Comparison of ENCODE assay signal across 11 cellular contexts in genomic region chr7:155233703-155234492, GRCh38.
DNase-seq lines count a peak whose midpoint lies in the region; ATAC-seq, FAIRE-seq and TF ChIP-seq lines count a peak whose summit lies in the region.
"Had no signal": no experiment of that assay in that cellular context is flagged by ENCODE, and none has a peak within 500 bp of the region (broad histone marks: within the 10 kb centered on the region; RNA-seq: fewer than 3 reads in every experiment).

No MANE protein-coding gene starts in this region.

- no peak for TF ChIP-seq EP300 in K562 (IDR thresholded peaks at IDR 0.05; ENCODE audit: low read length)

- TF ChIP-seq RAD21 in K562 (CRISPR knock-in tag; conservative IDR thresholded peaks at IDR 0.05 in 1 of 2, IDR thresholded peaks at IDR 0.05 in 1 of 2) = no peak

- H3K9me1 ChIP-seq in K562 (ENCODE audit: control insufficient read depth, insufficient read depth, low read length) = no peaks in the 10 kb centered on the region

- in situ Hi-C loops in K562 (cut with MboI) = no loop called here

- H4K20me1 ChIP-seq in K562 (replicated peaks; ENCODE audit: control insufficient read depth, insufficient read depth, low read length) = peaks cover 10% of the 10 kb centered on the region

- H3K4me1 ChIP-seq in K562 (replicated peaks in 1 of 2; ENCODE audit: control insufficient read depth in 2 of 2, insufficient read depth in 2 of 2, low read length in 2 of 2) (peaks cover 0 to 9% of the 10 kb centered on the region in 2 experiments; a peak in 1 of 5 replicates), upper lobe of right lung (no peaks in the 10 kb centered on the region), ascending aorta (no peaks in the 10 kb centered on the region)
- H3K4me1 ChIP-seq: heart left ventricle, upper lobe of left lung had no signal

- peak; percentile 68 for FAIRE-seq in K562 (lab: Jason Lieb, UNC)

- no peaks in the 10 kb centered on the region for H3K79me2 ChIP-seq in K562 (ENCODE audit: control insufficient read depth, insufficient read depth, low read length)

- ATAC-seq in K562 (peak; percentile 45), upper lobe of right lung (peak; percentile 24), GM21619 (IDR thresholded peaks at IDR 0.05; ENCODE audit: unreplicated experiment) (no peak)
- ATAC-seq: heart left ventricle had no signal

- H3K27ac ChIP-seq in K562 (ENCODE audit: extremely low read depth, low read depth, low read length) (no peak overlapping the region), upper lobe of right lung (no peak overlapping the region), ascending aorta (no peak overlapping the region)
- H3K27ac ChIP-seq: heart left ventricle, upper lobe of left lung had no signal

- 7% methylated on average over 26 of the region's 26 CpGs for WGBS in K562 (ENCODE audit: insufficient coverage, low coverage, missing lambda C conversion rate)

- no peak overlapping the region for H3K4me3 Mint-ChIP-seq in activated naive CD4-positive, alpha-beta T cell treated with anti-CD3 and anti-CD28 coated beads for 36 hours

- H2AFZ ChIP-seq in K562 (ENCODE audit: low read depth, low read length) = no peak overlapping the region

- no peak overlapping the region for H3K9ac ChIP-seq in K562 (ENCODE audit: insufficient read depth in 1 of 2, low read depth in 2 of 2, low read length in 2 of 2)

- CTCF ChIA-PET in activated naive CD4-positive, alpha-beta T cell treated with anti-CD3 and anti-CD28 coated beads for 36 hours (lab: Charles Lee) = no interaction called here
- CTCF ChIA-PET in K562 (lab: Yijun Ruan, JAX; ENCODE audit: low intra/inter-chr PET ratio) = no interaction called here

- H3K4me2 ChIP-seq in K562 (ENCODE audit: insufficient read depth, low read length) = no peak overlapping the region

- no peaks in the 10 kb centered on the region for H3K36me3 ChIP-seq in K562 (ENCODE audit: control insufficient read depth, insufficient read depth, low read length)
- H3K36me3 ChIP-seq in upper lobe of right lung = no peaks in the 10 kb centered on the region
- H3K36me3 ChIP-seq in ascending aorta = no peaks in the 10 kb centered on the region
- H3K36me3 ChIP-seq: heart left ventricle, upper lobe of left lung had no signal

- H3K36me3 Mint-ChIP-seq in activated naive CD4-positive, alpha-beta T cell treated with anti-CD3 and anti-CD28 coated beads for 36 hours (ENCODE audit: low read depth) = no peaks in the 10 kb centered on the region

- peaks cover 4% of the 10 kb centered on the region for H3K27me3 Mint-ChIP-seq in activated naive CD4-positive, alpha-beta T cell treated with anti-CD3 and anti-CD28 coated beads for 36 hours (ENCODE audit: low read depth)

- H3K9me3 ChIP-seq in K562 (replicated peaks; ENCODE audit: control insufficient read depth, insufficient read depth, low read depth, low read length) (no peaks in the 10 kb centered on the region), upper lobe of right lung (no peaks in the 10 kb centered on the region), ascending aorta (no peaks in the 10 kb centered on the region)
- H3K9me3 ChIP-seq: heart left ventricle, upper lobe of left lung had no signal

- H3K27ac Mint-ChIP-seq in activated naive CD4-positive, alpha-beta T cell treated with anti-CD3 and anti-CD28 coated beads for 36 hours = no peak overlapping the region

- BruUV-seq in K562 (replicated peaks; lab: Mats Ljungman, UMichigan) = no TSS peak

- POLR2A ChIA-PET in K562 (lab: Yijun Ruan, JAX) = interaction anchor here (0.7 to 3.8 kb wide), 4 partner anchors 10 to 30 kb away, joined by 3 to 16 read pairs (median 4); no protein-coding TSS in a partner anchor

- H3K4me3 ChIP-seq in K562 (no peak overlapping the region), upper lobe of right lung (no peak overlapping the region), ascending aorta (no peak overlapping the region)
- H3K4me3 ChIP-seq: heart left ventricle, upper lobe of left lung had no signal

- no peak for TF ChIP-seq POLR2A in K562 (conservative IDR thresholded peaks at IDR 0.05)

- H3K9me3 Mint-ChIP-seq in activated naive CD4-positive, alpha-beta T cell treated with anti-CD3 and anti-CD28 coated beads for 36 hours = no peaks in the 10 kb centered on the region

- H3K27me3 ChIP-seq in K562 (ENCODE audit: control insufficient read depth in 2 of 2, insufficient read depth in 2 of 2, low read length in 2 of 2) (peaks cover 84 to 97% of the 10 kb centered on the region in 2 experiments), upper lobe of right lung (no peaks in the 10 kb centered on the region), ascending aorta (no peaks in the 10 kb centered on the region)
- H3K27me3 ChIP-seq: heart left ventricle, upper lobe of left lung had no signal

- peak; percentile 15 for DNase-seq in activated naive CD4-positive, alpha-beta T cell treated with anti-CD3 and anti-CD28 coated beads for 36 hours
- DNase-seq in activated naive CD4-positive, alpha-beta T cell (lab: John Stamatoyannopoulos, UW) = no peak
- no peak for DNase-seq in K562 (ENCODE audit: extremely low read depth in 1 of 4, low spot score in 3 of 4)
- peak; percentile 25 for DNase-seq in medulla oblongata (ENCODE audit: extremely low spot score)
- DNase-seq in upper lobe of right lung = no peak
- no peak for DNase-seq in ascending aorta (ENCODE audit: low spot score in 2 of 2)
- DNase-seq in NCI-H526 treated with DMSO at 0.1 percent for 48 hours (lab: John Stamatoyannopoulos, UW) = no peak
- DNase-seq: heart left ventricle, NCI-H2029 had no signal

- intact Hi-C loops in activated naive CD4-positive, alpha-beta T cell treated with anti-CD3 and anti-CD28 coated beads for 36 hours (cut with micrococcal nuclease) = no loop called here
- intact Hi-C loops in K562 (cut with micrococcal nuclease) = no loop called here
- intact Hi-C loops in upper lobe of right lung (cut with DNase I) = no loop called here
- intact Hi-C loops in ascending aorta (cut with DNase I) = no loop called here

- no peaks in the 10 kb centered on the region for H3K4me1 Mint-ChIP-seq in activated naive CD4-positive, alpha-beta T cell treated with anti-CD3 and anti-CD28 coated beads for 36 hours (ENCODE audit: low read depth)

- TF ChIP-seq CTCF in K562 (IDR thresholded peaks at IDR 0.05 in 2 of 3, conservative IDR thresholded peaks at IDR 0.05 in 1 of 3; ENCODE audit: insufficient read depth in 2 of 3, low read depth in 1 of 3, low read length in 3 of 3) (no peak), upper lobe of right lung (IDR thresholded peaks at IDR 0.05) (no peak), ascending aorta (IDR thresholded peaks at IDR 0.05) (peak in 1 of 3 experiments; percentile 14)

TF ChIP-seq in K562, 482 proteins besides CTCF, POLR2A, EP300 and RAD21:
- TF ChIP-seq ZSCAN29 (IDR thresholded peaks at IDR 0.05) (0 out of 2 replicates have a peak, but pooled peaks have one; percentile 47), PRDM10 (IDR thresholded peaks at IDR 0.05; ENCODE audit: partially characterized antibody) (no peak)

Comparison
In these comparisons a context has a peak if more than half of its experiments do, and no peak if none do; other contexts are left out.
1. DNase-seq: peak in activated naive CD4-positive, alpha-beta T cell treated with anti-CD3 and anti-CD28 coated beads for 36 hours (single experiment) and medulla oblongata (single experiment); none in activated naive CD4-positive, alpha-beta T cell (0 of 4), K562 (0 of 4), upper lobe of right lung (single experiment), ascending aorta (0 of 2) and NCI-H526 treated with DMSO at 0.1 percent for 48 hours (single experiment).